In the genomic region with DNA sequence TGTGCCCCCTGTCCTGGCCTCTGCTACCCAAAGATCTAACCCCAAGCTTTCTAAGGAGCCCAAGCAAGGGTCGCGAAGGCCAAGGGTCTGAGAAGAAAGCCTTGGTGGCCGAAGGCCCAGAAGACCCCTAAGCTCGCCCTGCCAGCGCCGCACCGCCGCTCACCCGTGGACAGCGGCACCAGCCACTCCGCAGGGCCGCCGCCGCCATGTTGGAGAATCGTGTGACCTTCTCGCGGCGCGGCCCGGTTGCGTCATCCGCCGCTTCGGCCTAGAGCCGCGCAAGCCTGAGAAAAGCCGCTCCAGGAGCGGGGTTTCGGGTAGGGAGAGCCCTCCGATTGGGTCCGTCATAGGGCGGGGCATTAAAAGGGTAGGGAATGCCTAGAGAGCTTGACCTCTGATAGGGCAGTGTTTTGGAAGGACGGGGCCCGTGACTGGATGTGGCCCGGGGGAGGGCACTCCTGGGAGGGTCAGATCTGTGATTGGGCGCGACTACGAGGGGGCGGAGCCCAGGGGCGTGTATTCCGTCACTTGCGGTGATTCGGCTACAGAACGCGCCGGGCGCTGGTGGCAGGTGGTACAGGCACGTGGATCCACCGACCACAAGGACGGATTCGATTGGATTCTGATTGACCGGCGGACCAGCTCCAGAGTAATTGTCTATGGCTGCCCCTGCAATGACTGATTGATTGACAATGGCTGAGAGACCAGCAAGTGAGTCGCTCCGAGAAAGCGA, we compare ENCODE assay signal across 1 cellular context.
A peak's percentile ranks its signal among the peaks of the same experiment; 100 is the strongest.
TF ChIP-seq lines count a peak whose summit lies in the region.

A gene with protein sequence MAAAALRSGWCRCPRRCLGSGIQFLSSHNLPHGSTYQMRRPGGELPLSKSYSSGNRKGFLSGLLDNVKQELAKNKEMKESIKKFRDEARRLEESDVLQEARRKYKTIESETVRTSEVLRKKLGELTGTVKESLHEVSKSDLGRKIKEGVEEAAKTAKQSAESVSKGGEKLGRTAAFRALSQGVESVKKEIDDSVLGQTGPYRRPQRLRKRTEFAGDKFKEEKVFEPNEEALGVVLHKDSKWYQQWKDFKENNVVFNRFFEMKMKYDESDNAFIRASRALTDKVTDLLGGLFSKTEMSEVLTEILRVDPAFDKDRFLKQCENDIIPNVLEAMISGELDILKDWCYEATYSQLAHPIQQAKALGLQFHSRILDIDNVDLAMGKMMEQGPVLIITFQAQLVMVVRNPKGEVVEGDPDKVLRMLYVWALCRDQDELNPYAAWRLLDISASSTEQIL (minus strand): TSS at position 223 of the 733 bp plus-strand sequence. CDS start 15 bp downstream, at position 208.

TF ChIP-seq in GM12878, 131 proteins besides CTCF, POLR2A, EP300 and RAD21 (continued from another document and continues in another):
- TF ChIP-seq, protein P1, sequence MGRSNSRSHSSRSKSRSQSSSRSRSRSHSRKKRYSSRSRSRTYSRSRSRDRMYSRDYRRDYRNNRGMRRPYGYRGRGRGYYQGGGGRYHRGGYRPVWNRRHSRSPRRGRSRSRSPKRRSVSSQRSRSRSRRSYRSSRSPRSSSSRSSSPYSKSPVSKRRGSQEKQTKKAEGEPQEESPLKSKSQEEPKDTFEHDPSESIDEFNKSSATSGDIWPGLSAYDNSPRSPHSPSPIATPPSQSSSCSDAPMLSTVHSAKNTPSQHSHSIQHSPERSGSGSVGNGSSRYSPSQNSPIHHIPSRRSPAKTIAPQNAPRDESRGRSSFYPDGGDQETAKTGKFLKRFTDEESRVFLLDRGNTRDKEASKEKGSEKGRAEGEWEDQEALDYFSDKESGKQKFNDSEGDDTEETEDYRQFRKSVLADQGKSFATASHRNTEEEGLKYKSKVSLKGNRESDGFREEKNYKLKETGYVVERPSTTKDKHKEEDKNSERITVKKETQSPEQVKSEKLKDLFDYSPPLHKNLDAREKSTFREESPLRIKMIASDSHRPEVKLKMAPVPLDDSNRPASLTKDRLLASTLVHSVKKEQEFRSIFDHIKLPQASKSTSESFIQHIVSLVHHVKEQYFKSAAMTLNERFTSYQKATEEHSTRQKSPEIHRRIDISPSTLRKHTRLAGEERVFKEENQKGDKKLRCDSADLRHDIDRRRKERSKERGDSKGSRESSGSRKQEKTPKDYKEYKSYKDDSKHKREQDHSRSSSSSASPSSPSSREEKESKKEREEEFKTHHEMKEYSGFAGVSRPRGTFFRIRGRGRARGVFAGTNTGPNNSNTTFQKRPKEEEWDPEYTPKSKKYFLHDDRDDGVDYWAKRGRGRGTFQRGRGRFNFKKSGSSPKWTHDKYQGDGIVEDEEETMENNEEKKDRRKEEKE (IDR thresholded peaks at IDR 0.05) = no peak
- TF ChIP-seq, protein P2, sequence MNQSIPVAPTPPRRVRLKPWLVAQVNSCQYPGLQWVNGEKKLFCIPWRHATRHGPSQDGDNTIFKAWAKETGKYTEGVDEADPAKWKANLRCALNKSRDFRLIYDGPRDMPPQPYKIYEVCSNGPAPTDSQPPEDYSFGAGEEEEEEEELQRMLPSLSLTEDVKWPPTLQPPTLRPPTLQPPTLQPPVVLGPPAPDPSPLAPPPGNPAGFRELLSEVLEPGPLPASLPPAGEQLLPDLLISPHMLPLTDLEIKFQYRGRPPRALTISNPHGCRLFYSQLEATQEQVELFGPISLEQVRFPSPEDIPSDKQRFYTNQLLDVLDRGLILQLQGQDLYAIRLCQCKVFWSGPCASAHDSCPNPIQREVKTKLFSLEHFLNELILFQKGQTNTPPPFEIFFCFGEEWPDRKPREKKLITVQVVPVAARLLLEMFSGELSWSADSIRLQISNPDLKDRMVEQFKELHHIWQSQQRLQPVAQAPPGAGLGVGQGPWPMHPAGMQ (IDR thresholded peaks at IDR 0.05; ENCODE audit: borderline replicate concordance) = no peak
- TF ChIP-seq, protein P3, sequence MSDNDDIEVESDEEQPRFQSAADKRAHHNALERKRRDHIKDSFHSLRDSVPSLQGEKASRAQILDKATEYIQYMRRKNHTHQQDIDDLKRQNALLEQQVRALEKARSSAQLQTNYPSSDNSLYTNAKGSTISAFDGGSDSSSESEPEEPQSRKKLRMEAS (IDR thresholded peaks at IDR 0.05; ENCODE audit: low read depth, low read length) = peak; percentile 89
- TF ChIP-seq CBFB (IDR thresholded peaks at IDR 0.05; ENCODE audit: low read depth) = peak; percentile 48; the same call in 1 of the 2 replicates
- TF ChIP-seq WRNIP1 (IDR thresholded peaks at IDR 0.05; ENCODE audit: borderline replicate concordance, low read depth, low read length) = no peak
- no peak for TF ChIP-seq ZNF217 (IDR thresholded peaks at IDR 0.05)
- TF ChIP-seq, protein P4, sequence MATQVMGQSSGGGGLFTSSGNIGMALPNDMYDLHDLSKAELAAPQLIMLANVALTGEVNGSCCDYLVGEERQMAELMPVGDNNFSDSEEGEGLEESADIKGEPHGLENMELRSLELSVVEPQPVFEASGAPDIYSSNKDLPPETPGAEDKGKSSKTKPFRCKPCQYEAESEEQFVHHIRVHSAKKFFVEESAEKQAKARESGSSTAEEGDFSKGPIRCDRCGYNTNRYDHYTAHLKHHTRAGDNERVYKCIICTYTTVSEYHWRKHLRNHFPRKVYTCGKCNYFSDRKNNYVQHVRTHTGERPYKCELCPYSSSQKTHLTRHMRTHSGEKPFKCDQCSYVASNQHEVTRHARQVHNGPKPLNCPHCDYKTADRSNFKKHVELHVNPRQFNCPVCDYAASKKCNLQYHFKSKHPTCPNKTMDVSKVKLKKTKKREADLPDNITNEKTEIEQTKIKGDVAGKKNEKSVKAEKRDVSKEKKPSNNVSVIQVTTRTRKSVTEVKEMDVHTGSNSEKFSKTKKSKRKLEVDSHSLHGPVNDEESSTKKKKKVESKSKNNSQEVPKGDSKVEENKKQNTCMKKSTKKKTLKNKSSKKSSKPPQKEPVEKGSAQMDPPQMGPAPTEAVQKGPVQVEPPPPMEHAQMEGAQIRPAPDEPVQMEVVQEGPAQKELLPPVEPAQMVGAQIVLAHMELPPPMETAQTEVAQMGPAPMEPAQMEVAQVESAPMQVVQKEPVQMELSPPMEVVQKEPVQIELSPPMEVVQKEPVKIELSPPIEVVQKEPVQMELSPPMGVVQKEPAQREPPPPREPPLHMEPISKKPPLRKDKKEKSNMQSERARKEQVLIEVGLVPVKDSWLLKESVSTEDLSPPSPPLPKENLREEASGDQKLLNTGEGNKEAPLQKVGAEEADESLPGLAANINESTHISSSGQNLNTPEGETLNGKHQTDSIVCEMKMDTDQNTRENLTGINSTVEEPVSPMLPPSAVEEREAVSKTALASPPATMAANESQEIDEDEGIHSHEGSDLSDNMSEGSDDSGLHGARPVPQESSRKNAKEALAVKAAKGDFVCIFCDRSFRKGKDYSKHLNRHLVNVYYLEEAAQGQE (IDR thresholded peaks at IDR 0.05; ENCODE audit: low read depth, low read length) = 0 out of 2 replicates have a peak, but pooled peaks have one; percentile 43
- TF ChIP-seq, protein P5, sequence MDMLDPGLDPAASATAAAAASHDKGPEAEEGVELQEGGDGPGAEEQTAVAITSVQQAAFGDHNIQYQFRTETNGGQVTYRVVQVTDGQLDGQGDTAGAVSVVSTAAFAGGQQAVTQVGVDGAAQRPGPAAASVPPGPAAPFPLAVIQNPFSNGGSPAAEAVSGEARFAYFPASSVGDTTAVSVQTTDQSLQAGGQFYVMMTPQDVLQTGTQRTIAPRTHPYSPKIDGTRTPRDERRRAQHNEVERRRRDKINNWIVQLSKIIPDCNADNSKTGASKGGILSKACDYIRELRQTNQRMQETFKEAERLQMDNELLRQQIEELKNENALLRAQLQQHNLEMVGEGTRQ (IDR thresholded peaks at IDR 0.05; ENCODE audit: borderline replicate concordance, low read depth, low read length) = no peak; the same call in 1 of the 2 replicates
- TF ChIP-seq, protein P6, sequence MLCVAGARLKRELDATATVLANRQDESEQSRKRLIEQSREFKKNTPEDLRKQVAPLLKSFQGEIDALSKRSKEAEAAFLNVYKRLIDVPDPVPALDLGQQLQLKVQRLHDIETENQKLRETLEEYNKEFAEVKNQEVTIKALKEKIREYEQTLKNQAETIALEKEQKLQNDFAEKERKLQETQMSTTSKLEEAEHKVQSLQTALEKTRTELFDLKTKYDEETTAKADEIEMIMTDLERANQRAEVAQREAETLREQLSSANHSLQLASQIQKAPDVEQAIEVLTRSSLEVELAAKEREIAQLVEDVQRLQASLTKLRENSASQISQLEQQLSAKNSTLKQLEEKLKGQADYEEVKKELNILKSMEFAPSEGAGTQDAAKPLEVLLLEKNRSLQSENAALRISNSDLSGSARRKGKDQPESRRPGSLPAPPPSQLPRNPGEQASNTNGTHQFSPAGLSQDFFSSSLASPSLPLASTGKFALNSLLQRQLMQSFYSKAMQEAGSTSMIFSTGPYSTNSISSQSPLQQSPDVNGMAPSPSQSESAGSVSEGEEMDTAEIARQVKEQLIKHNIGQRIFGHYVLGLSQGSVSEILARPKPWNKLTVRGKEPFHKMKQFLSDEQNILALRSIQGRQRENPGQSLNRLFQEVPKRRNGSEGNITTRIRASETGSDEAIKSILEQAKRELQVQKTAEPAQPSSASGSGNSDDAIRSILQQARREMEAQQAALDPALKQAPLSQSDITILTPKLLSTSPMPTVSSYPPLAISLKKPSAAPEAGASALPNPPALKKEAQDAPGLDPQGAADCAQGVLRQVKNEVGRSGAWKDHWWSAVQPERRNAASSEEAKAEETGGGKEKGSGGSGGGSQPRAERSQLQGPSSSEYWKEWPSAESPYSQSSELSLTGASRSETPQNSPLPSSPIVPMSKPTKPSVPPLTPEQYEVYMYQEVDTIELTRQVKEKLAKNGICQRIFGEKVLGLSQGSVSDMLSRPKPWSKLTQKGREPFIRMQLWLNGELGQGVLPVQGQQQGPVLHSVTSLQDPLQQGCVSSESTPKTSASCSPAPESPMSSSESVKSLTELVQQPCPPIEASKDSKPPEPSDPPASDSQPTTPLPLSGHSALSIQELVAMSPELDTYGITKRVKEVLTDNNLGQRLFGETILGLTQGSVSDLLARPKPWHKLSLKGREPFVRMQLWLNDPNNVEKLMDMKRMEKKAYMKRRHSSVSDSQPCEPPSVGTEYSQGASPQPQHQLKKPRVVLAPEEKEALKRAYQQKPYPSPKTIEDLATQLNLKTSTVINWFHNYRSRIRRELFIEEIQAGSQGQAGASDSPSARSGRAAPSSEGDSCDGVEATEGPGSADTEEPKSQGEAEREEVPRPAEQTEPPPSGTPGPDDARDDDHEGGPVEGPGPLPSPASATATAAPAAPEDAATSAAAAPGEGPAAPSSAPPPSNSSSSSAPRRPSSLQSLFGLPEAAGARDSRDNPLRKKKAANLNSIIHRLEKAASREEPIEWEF (IDR thresholded peaks at IDR 0.05; ENCODE audit: insufficient replicate concordance, low read depth, low read length) = no peak
- no peak for TF ChIP-seq SMAD1 (IDR thresholded peaks at IDR 0.05; ENCODE audit: low read depth, partially characterized antibody)
- TF ChIP-seq, protein P7, sequence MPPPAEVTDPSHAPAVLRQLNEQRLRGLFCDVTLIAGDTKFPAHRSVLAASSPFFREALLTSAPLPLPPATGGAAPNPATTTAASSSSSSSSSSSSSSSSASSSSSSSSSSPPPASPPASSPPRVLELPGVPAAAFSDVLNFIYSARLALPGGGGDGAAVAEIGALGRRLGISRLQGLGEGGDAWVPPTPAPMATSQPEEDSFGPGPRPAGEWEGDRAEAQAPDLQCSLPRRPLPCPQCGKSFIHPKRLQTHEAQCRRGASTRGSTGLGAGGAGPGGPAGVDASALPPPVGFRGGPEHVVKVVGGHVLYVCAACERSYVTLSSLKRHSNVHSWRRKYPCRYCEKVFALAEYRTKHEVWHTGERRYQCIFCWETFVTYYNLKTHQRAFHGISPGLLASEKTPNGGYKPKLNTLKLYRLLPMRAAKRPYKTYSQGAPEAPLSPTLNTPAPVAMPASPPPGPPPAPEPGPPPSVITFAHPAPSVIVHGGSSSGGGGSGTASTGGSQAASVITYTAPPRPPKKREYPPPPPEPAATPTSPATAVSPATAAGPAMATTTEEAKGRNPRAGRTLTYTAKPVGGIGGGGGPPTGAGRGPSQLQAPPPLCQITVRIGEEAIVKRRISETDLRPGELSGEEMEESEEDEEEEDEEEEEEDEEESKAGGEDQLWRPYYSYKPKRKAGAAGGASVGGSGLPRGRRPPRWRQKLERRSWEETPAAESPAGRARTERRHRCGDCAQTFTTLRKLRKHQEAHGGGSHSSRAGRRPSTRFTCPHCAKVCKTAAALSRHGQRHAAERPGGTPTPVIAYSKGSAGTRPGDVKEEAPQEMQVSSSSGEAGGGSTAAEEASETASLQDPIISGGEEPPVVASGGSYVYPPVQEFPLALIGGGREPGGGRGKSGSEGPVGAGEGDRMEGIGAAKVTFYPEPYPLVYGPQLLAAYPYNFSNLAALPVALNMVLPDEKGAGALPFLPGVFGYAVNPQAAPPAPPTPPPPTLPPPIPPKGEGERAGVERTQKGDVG (CRISPR knock-in tag; IDR thresholded peaks at IDR 0.05) = no peak
- TF ChIP-seq ETV6 (conservative IDR thresholded peaks at IDR 0.05 in 1 of 2, IDR thresholded peaks at IDR 0.05 in 1 of 2; ENCODE audit: borderline replicate concordance in 1 of 2, low read depth in 1 of 2) = no peak
- TF ChIP-seq CHD2 (IDR thresholded peaks at IDR 0.05; ENCODE audit: borderline replicate concordance, low read depth, low read length) = peak; percentile 78; the same call in 1 of the 2 replicates
- peak; percentile 75 for TF ChIP-seq TCF12 (IDR thresholded peaks at IDR 0.05; ENCODE audit: low read depth, low read length)
- TF ChIP-seq POU2F2 (IDR thresholded peaks at IDR 0.05; ENCODE audit: borderline replicate concordance, low read depth, low read length) = no peak
- TF ChIP-seq, protein P8, sequence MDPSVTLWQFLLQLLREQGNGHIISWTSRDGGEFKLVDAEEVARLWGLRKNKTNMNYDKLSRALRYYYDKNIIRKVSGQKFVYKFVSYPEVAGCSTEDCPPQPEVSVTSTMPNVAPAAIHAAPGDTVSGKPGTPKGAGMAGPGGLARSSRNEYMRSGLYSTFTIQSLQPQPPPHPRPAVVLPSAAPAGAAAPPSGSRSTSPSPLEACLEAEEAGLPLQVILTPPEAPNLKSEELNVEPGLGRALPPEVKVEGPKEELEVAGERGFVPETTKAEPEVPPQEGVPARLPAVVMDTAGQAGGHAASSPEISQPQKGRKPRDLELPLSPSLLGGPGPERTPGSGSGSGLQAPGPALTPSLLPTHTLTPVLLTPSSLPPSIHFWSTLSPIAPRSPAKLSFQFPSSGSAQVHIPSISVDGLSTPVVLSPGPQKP (IDR thresholded peaks at IDR 0.05; ENCODE audit: low read depth, low read length) = no peak
- TF ChIP-seq ZNF622 (IDR thresholded peaks at IDR 0.05) = no peak
- TF ChIP-seq CHD4 (IDR thresholded peaks at IDR 0.05) = no peak
- TF ChIP-seq HDAC6 (IDR thresholded peaks at IDR 0.05; ENCODE audit: unreplicated experiment) = no peak
- TF ChIP-seq, protein P9, sequence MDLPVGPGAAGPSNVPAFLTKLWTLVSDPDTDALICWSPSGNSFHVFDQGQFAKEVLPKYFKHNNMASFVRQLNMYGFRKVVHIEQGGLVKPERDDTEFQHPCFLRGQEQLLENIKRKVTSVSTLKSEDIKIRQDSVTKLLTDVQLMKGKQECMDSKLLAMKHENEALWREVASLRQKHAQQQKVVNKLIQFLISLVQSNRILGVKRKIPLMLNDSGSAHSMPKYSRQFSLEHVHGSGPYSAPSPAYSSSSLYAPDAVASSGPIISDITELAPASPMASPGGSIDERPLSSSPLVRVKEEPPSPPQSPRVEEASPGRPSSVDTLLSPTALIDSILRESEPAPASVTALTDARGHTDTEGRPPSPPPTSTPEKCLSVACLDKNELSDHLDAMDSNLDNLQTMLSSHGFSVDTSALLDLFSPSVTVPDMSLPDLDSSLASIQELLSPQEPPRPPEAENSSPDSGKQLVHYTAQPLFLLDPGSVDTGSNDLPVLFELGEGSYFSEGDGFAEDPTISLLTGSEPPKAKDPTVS (IDR thresholded peaks at IDR 0.05; ENCODE audit: low read depth, low read length) = no peak
- no peak for TF ChIP-seq EED (IDR thresholded peaks at IDR 0.05; ENCODE audit: low read depth)
- peak; percentile 75 for TF ChIP-seq RUNX3 (IDR thresholded peaks at IDR 0.05; ENCODE audit: low read length)
- no peak for TF ChIP-seq SPI1 (IDR thresholded peaks at IDR 0.05; ENCODE audit: borderline replicate concordance, insufficient read depth, low read depth, low read length)
- TF ChIP-seq ZNF274 (IDR thresholded peaks at IDR 0.05; ENCODE audit: insufficient read depth, insufficient read length) = no peak
- peak; percentile 97 for TF ChIP-seq HDGF (IDR thresholded peaks at IDR 0.05)
